ENCODE assay signal across 25 cellular contexts in the genomic region with DNA sequence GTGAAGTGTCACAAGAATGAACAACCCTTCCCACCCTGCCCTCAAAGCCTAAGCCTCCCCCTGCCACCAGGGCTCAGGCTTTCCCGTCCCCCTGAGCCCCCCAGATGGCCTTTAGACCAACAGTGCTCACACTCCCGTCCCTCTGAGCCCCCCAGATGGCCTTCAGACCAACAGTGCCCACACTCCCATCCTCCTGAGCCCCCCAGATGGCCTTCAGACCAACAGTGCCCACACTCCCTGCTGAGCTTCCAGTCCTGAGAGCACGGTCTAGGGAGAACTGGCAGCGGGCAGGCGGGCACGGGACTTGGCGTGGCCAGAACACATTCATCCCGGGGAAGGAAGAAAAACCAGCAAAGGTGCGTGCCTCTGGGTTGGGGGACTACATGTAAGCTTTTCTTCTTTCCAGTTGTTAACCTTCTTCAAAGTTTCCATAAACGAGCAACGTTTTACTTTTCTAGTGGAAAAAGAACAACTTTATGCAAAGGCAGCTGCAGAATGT. TPM values are rescaled to one million over a fixed set of nuclear protein-coding genes. Genes with fewer than 3 reads are reported as not detected.
A peak's percentile ranks its signal among the peaks of the same experiment; 100 is the strongest.
DNase-seq lines count a peak whose midpoint lies in the region; ATAC-seq and TF ChIP-seq lines count a peak whose summit lies in the region.
"Had no signal": no experiment of that assay in that cellular context is flagged by ENCODE, and none has a peak within 500 bp of the region (broad histone marks: within the 10 kb centered on the region; RNA-seq: fewer than 3 reads in every experiment).

No MANE protein-coding gene starts in this region.

- H3K9me3 ChIP-seq in BLaER1 treated with 17β-estradiol and CSF1 and Interleukin-3, amounts not matched to agents 10 nM and 100 nM (replicated peaks in 1 of 11) = peaks cover 8 to 11% (median 10%) of the 10 kb centered on the region in 11 experiments; a peak in 21 of 22 replicates
- no peaks in the 10 kb centered on the region for H3K9me3 ChIP-seq in SJCRH30 (replicated peaks)
- H3K9me3 ChIP-seq: Caco-2 had no signal

- peak overlapping the region in 9 of 11 experiments; percentile 51 to 75 (median 64); a peak in 16 of 22 replicates for H3K4me2 ChIP-seq in BLaER1 treated with 17β-estradiol and CSF1 and Interleukin-3, amounts not matched to agents 10 nM and 100 nM

- peaks cover 4% of the 10 kb centered on the region for H3K36me3 Mint-ChIP-seq in chondrocyte (ENCODE audit: low read depth)
- H3K36me3 Mint-ChIP-seq: IgD-negative memory B cell had no signal

- peak; percentile 10 for DNase-seq in activated T-cell treated with anti-CD3 and anti-CD28 coated beads, Interleukin-2, amount 50 U/mL, for 1 hour
- DNase-seq in activated T-cell treated with anti-CD3 and anti-CD28 coated beads for 4 hours (no peak), chondrocyte (ENCODE audit: low spot score) (peak; percentile 57), posterior cingulate gyrus (peak in 6 of 10 donors; percentile 3 to 72 (median 21)), SJCRH30 (no peak), RPMI8226 (no peak)
- DNase-seq: CD4-positive, alpha-beta T cell; DMS153; GDM1; Karpas-422; MM.1S; NCI-H1092; NCI-H1436 treated with DMSO at 0.1 percent for 48 hours; NCI-H2029; NK-92 treated with Interleukin-12 subunit alpha and Interleukin-12 subunit beta, amount 100 ng/mL, for 24 hours; SHP77 treated with DMSO at 0.1 percent for 48 hours had no signal

- H3K4me1 ChIP-seq in BLaER1 treated with 17β-estradiol and CSF1 and Interleukin-3, amounts not matched to agents 10 nM and 100 nM = peaks cover 5 to 53% (median 31%) of the 10 kb centered on the region in 10 experiments; a peak in 19 of 20 replicates
- H3K4me1 ChIP-seq in SJCRH30 = no peaks in the 10 kb centered on the region
- H3K4me1 ChIP-seq: Caco-2 had no signal

- H3K9ac ChIP-seq in BLaER1 treated with 17β-estradiol and CSF1 and Interleukin-3, amounts not matched to agents 10 nM and 100 nM = no peak overlapping the region

- no peak overlapping the region for H3K27ac ChIP-seq in BLaER1 treated with 17β-estradiol and CSF1 and Interleukin-3, amounts not matched to agents 10 nM and 100 nM
- no peak overlapping the region for H3K27ac ChIP-seq in SJCRH30

- H3K9me3 Mint-ChIP-seq in chondrocyte (ENCODE audit: low read depth) = peaks cover 11% of the 10 kb centered on the region
- H3K9me3 Mint-ChIP-seq: CD4-positive, alpha-beta T cell had no signal

- peaks cover 6% of the 10 kb centered on the region for H3K4me1 Mint-ChIP-seq in chondrocyte (ENCODE audit: low read depth)
- H3K4me1 Mint-ChIP-seq: B cell, IgD-negative memory B cell had no signal

- intact Hi-C loops in posterior cingulate gyrus (cut with DNase I) = loop anchor here (2.0 to 10.0 kb wide), 4 partner anchors 49 to 179 kb away; partner anchors contain the start of gene OSBPL5

- H3K4me3 Mint-ChIP-seq in chondrocyte (ENCODE audit: unreplicated experiment) = no peak overlapping the region
- H3K4me3 Mint-ChIP-seq: B cell; CD4-positive, alpha-beta T cell; IgD-negative memory B cell had no signal

- peaks cover 0 to 7% (median 0%) of the 10 kb centered on the region in 11 experiments; a peak in 3 of 22 replicates for H3K27me3 ChIP-seq in BLaER1 treated with 17β-estradiol and CSF1 and Interleukin-3, amounts not matched to agents 10 nM and 100 nM
- peaks cover 7% of the 10 kb centered on the region; the same call in 1 of the 2 replicates for H3K27me3 ChIP-seq in SJCRH30

- TF ChIP-seq CTCF in chondrocyte (IDR thresholded peaks at IDR 0.05) = no peak

- H3K27ac Mint-ChIP-seq in chondrocyte (ENCODE audit: unreplicated experiment) = no peak overlapping the region
- H3K27ac Mint-ChIP-seq: B cell; CD4-positive, alpha-beta T cell; IgD-negative memory B cell had no signal

- H3K36me3 ChIP-seq in BLaER1 treated with 17β-estradiol and CSF1 and Interleukin-3, amounts not matched to agents 10 nM and 100 nM = no peaks in the 10 kb centered on the region
- H3K36me3 ChIP-seq in SJCRH30 = no peaks in the 10 kb centered on the region

- no peak overlapping the region for H3K4me3 ChIP-seq in BLaER1 treated with 17β-estradiol and CSF1 and Interleukin-3, amounts not matched to agents 10 nM and 100 nM
- no peak overlapping the region for H3K4me3 ChIP-seq in SJCRH30

- peaks cover 0 to 19% (median 0%) of the 10 kb centered on the region in 11 experiments; a peak in 2 of 22 replicates for H4K20me1 ChIP-seq in BLaER1 treated with 17β-estradiol and CSF1 and Interleukin-3, amounts not matched to agents 10 nM and 100 nM

- H3K27me3 Mint-ChIP-seq in chondrocyte (ENCODE audit: low read depth) = peaks cover 39% of the 10 kb centered on the region

- ATAC-seq in HG03196 (IDR thresholded peaks at IDR 0.05; ENCODE audit: unreplicated experiment) = no peak

RNA-seq across cellular contexts. Expression of gene MRGPRG, which starts 2.5 kb away (rescaled TPM):
- total RNA-seq in chondrocyte = not detected in 3 replicates
- total RNA-seq in SJCRH30 (2014; rRNA removed; shearing (Covaris generic)) = not detected in 2 replicates
- total RNA-seq: A172; B cell; Caco-2; CD4-positive, alpha-beta T cell; Daoy; H7; NCI-H460 had no signal

RNA-seq across cellular contexts. Expression of gene MRGPRE, which starts 16.1 kb away (rescaled TPM):
- not detected in 3 replicates for total RNA-seq in chondrocyte
- not detected in 2 replicates for total RNA-seq in SJCRH30 (2014; rRNA removed; shearing (Covaris generic))
- total RNA-seq: A172; B cell; Caco-2; CD4-positive, alpha-beta T cell; Daoy; H7; NCI-H460 had no signal

RNA-seq across cellular contexts. Expression of gene OSBPL5, which starts 51.0 kb away (rescaled TPM):
- 43.9 to 78.9 TPM (median 47.6 TPM) in 3 replicates for total RNA-seq in chondrocyte
- 6.7 and 8.4 TPM in 2 replicates for total RNA-seq in SJCRH30 (2014; rRNA removed; shearing (Covaris generic))

Comparison
In these comparisons a context has a peak if more than half of its experiments do, and no peak if none do; other contexts are left out.
1. DNase-seq: peak in activated T-cell treated with anti-CD3 and anti-CD28 coated beads, Interleukin-2, amount 50 U/mL, for 1 hour (single experiment), chondrocyte (single experiment) and posterior cingulate gyrus (6 of 10); none in activated T-cell treated with anti-CD3 and anti-CD28 coated beads for 4 hours (single experiment), SJCRH30 (0 of 2) and RPMI8226 (single experiment).